ENCODE assay signal across 8 cellular contexts in the genomic region with DNA sequence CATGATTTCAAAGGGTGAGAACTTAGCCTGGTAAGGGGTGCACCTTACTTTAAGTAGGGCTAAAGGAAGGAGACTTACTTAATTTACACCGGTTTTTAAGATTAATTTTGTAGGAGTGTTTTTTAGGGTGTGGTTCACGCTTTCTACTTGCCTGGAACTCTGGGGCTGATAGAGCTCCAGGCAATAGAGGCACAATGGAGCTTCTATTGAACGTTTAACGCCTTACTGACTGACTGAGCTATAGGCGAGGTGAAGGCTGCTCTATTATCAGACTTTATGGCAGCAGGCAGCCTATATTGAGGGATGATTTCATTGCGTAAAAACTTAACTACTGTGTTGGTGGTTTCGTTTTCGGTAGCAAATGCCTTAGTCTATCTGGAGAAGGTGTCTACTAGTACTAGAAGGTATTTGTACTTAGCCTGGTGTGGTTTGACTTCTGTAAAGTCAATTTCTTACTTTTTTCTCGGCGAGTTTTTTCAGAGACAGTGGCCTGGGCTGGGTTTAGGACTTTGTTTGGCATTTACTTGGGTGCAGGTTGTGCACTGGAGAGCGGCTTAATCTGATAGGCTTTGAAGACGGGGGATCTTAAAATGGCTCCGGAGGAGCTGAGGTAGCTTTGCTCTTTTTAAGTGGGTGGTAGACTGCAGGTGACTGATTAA.
DNase-seq lines count a peak whose midpoint lies in the region; ATAC-seq and TF ChIP-seq lines count a peak whose summit lies in the region.
"Not testable (repeated sequence)": the region's sequence is repeated elsewhere in the genome, so short reads cannot be mapped to it uniquely, and the experiment has no call there.

No MANE protein-coding gene starts in this region.

- H3K4me1 Mint-ChIP-seq in Caco-2 (ENCODE audit: low read depth, unreplicated experiment), result peaks cover 53% of the 10 kb centered on the region
- peaks cover 10% of the 10 kb centered on the region for H3K4me1 Mint-ChIP-seq in activated CD8-positive, alpha-beta T cell treated with anti-CD3 and anti-CD28 coated beads for 36 hours (ENCODE audit: low read depth)
- peaks cover 25% of the 10 kb centered on the region for H3K4me1 Mint-ChIP-seq in activated naive CD4-positive, alpha-beta T cell treated with anti-CD3 and anti-CD28 coated beads, Interleukin-2, amount 10 ng/mL, durations not matched to agents 7 days and 5 days
- peaks cover 26% of the 10 kb centered on the region for H3K4me1 Mint-ChIP-seq in neural crest cell
- H3K4me1 Mint-ChIP-seq in type B pancreatic cell (ENCODE audit: unreplicated experiment), result peaks cover 17% of the 10 kb centered on the region

- not testable (repeated sequence) for BruUV-seq in Caco-2 (replicated peaks; lab: Mats Ljungman, UMichigan)

- H3K36me3 Mint-ChIP-seq in Caco-2 (ENCODE audit: insufficient read depth, unreplicated experiment); activated CD8-positive, alpha-beta T cell treated with anti-CD3 and anti-CD28 coated beads for 36 hours (ENCODE audit: low read depth); activated naive CD4-positive, alpha-beta T cell treated with anti-CD3 and anti-CD28 coated beads, Interleukin-2, amount 10 ng/mL, durations not matched to agents 7 days and 5 days; neural crest cell (ENCODE audit: low read depth); type B pancreatic cell: not testable (repeated sequence)

- not testable (repeated sequence) for TF ChIP-seq CTCF in Caco-2 (IDR thresholded peaks at IDR 0.05; ENCODE audit: insufficient read depth in 1 of 2, low read depth in 1 of 2, low read length in 1 of 2, severe bottlenecking in 1 of 2, unreplicated experiment in 1 of 2); activated CD8-positive, alpha-beta T cell treated with anti-CD3 and anti-CD28 coated beads for 36 hours (IDR thresholded peaks at IDR 0.05); hepatocyte (IDR thresholded peaks at IDR 0.05; ENCODE audit: poor library complexity); neural crest cell (conservative IDR thresholded peaks at IDR 0.05); type B pancreatic cell (conservative IDR thresholded peaks at IDR 0.05)

- CTCF ChIA-PET in Caco-2 (lab: Charles Lee), result interaction anchor here (1.1 to 1.2 kb wide), 2 partner anchors 54 to 71 kb away, joined by 3 to 6 read pairs; no protein-coding TSS in a partner anchor
- CTCF ChIA-PET in activated CD8-positive, alpha-beta T cell treated with anti-CD3 and anti-CD28 coated beads for 36 hours (lab: Charles Lee), result interaction anchor here (2.2 kb wide), 1 partner anchor 72 kb away, joined by 6 read pairs; no protein-coding TSS in a partner anchor
- CTCF ChIA-PET in activated naive CD4-positive, alpha-beta T cell treated with anti-CD3 and anti-CD28 coated beads, Interleukin-2, amount 10 ng/mL, durations not matched to agents 7 days and 5 days (lab: Charles Lee), result interaction anchor here (1.4 kb wide), 1 partner anchor 71 kb away, joined by 4 read pairs; no protein-coding TSS in a partner anchor

- H3K4me3 Mint-ChIP-seq in Caco-2 (ENCODE audit: unreplicated experiment), result peak overlapping the region; percentile 80
- H3K4me3 Mint-ChIP-seq in activated CD8-positive, alpha-beta T cell treated with anti-CD3 and anti-CD28 coated beads for 36 hours, result peak overlapping the region; percentile 24
- H3K4me3 Mint-ChIP-seq in activated naive CD4-positive, alpha-beta T cell treated with anti-CD3 and anti-CD28 coated beads, Interleukin-2, amount 10 ng/mL, durations not matched to agents 7 days and 5 days, result peak overlapping the region; percentile 79
- H3K4me3 Mint-ChIP-seq in neural crest cell, result peak overlapping the region; percentile 18
- peak overlapping the region; percentile 53 for H3K4me3 Mint-ChIP-seq in type B pancreatic cell

- 45% methylated on average over 13 of the region's 13 CpGs for WGBS in hepatocyte (ENCODE audit: low lambda C conversion rate, missing lambda C conversion rate)

- peak overlapping the region; percentile 89 for H3K27ac Mint-ChIP-seq in Caco-2 (ENCODE audit: unreplicated experiment)
- H3K27ac Mint-ChIP-seq in activated CD8-positive, alpha-beta T cell treated with anti-CD3 and anti-CD28 coated beads for 36 hours, result peak overlapping the region; percentile 77
- peak overlapping the region; percentile 94 for H3K27ac Mint-ChIP-seq in activated naive CD4-positive, alpha-beta T cell treated with anti-CD3 and anti-CD28 coated beads, Interleukin-2, amount 10 ng/mL, durations not matched to agents 7 days and 5 days
- H3K27ac Mint-ChIP-seq in neural crest cell (ENCODE audit: unreplicated experiment), result not testable (repeated sequence)
- H3K27ac Mint-ChIP-seq in type B pancreatic cell, result peak overlapping the region; percentile 76

- not testable (repeated sequence) for H3K36me3 ChIP-seq in Caco-2 (ENCODE audit: control insufficient read depth, insufficient read depth, low read length); hepatocyte (replicated peaks; ENCODE audit: insufficient read depth, low read depth)

- POLR2A ChIA-PET in Caco-2 (lab: Charles Lee); activated CD8-positive, alpha-beta T cell treated with anti-CD3 and anti-CD28 coated beads for 36 hours (lab: Charles Lee): not testable (repeated sequence)

- intact Hi-C loops in Caco-2 (cut with micrococcal nuclease; ENCODE audit: unreplicated experiment); activated CD8-positive, alpha-beta T cell treated with anti-CD3 and anti-CD28 coated beads for 36 hours (cut with micrococcal nuclease): not testable (repeated sequence)

- H3K27ac ChIP-seq in hepatocyte, result peak overlapping the region; percentile 88

- not testable (repeated sequence) for H3K79me2 ChIP-seq in hepatocyte

- peaks cover 12% of the 10 kb centered on the region for H3K4me1 ChIP-seq in Caco-2
- not testable (repeated sequence) for H3K4me1 ChIP-seq in hepatocyte (ENCODE audit: insufficient read depth)

- H2AFZ ChIP-seq in hepatocyte, result not testable (repeated sequence)

- H3K4me2 ChIP-seq in hepatocyte, result peak overlapping the region; percentile 64

- peak overlapping the region; percentile 33 for H3K4me3 ChIP-seq in Caco-2 (ENCODE audit: low read depth, low read length)
- H3K4me3 ChIP-seq in hepatocyte, result not testable (repeated sequence)

- not testable (repeated sequence) for ATAC-seq in activated CD8-positive, alpha-beta T cell treated with anti-CD3 and anti-CD28 coated beads for 36 hours

- H3K27me3 ChIP-seq in Caco-2 (replicated peaks; ENCODE audit: control insufficient read depth, insufficient read depth, low read length); hepatocyte: not testable (repeated sequence)

- H3K9me3 ChIP-seq in Caco-2; hepatocyte (ENCODE audit: low read depth): not testable (repeated sequence)

- H3K9me3 Mint-ChIP-seq in Caco-2 (ENCODE audit: unreplicated experiment); activated CD8-positive, alpha-beta T cell treated with anti-CD3 and anti-CD28 coated beads for 36 hours; activated naive CD4-positive, alpha-beta T cell treated with anti-CD3 and anti-CD28 coated beads, Interleukin-2, amount 10 ng/mL, durations not matched to agents 7 days and 5 days; neural crest cell; type B pancreatic cell: not testable (repeated sequence)

- not testable (repeated sequence) for H4K20me1 ChIP-seq in hepatocyte (ENCODE audit: insufficient read depth, poor library complexity, severe bottlenecking)

- DNase-seq in Caco-2 (peak in 1 of 2 experiments; percentile 29), RPMI8226 (peak; percentile 44)
- DNase-seq in activated CD8-positive, alpha-beta T cell treated with anti-CD3 and anti-CD28 coated beads for 36 hours; activated naive CD4-positive, alpha-beta T cell treated with anti-CD3 and anti-CD28 coated beads, Interleukin-2, amount 10 ng/mL, durations not matched to agents 7 days and 5 days; hepatocyte (ENCODE audit: low spot score); neural crest cell (ENCODE audit: low read depth, low spot score); type B pancreatic cell (ENCODE audit: extremely low spot score, unreplicated experiment): not testable (repeated sequence)
- peak; percentile 64 for DNase-seq in central memory CD4-positive, alpha-beta T cell

- H3K9me2 ChIP-seq in hepatocyte (replicated peaks; ENCODE audit: insufficient read depth), result not testable (repeated sequence)

- not testable (repeated sequence) for H3K27me3 Mint-ChIP-seq in Caco-2 (ENCODE audit: insufficient read depth, unreplicated experiment); neural crest cell (ENCODE audit: low read depth)
- peaks cover 12% of the 10 kb centered on the region for H3K27me3 Mint-ChIP-seq in activated CD8-positive, alpha-beta T cell treated with anti-CD3 and anti-CD28 coated beads for 36 hours
- H3K27me3 Mint-ChIP-seq in activated naive CD4-positive, alpha-beta T cell treated with anti-CD3 and anti-CD28 coated beads, Interleukin-2, amount 10 ng/mL, durations not matched to agents 7 days and 5 days, result peaks cover 15% of the 10 kb centered on the region
- H3K27me3 Mint-ChIP-seq in type B pancreatic cell, result peaks cover 19% of the 10 kb centered on the region

Comparison
In these comparisons a context has a peak if more than half of its experiments do, and no peak if none do; other contexts are left out.
1. H3K4me3 Mint-ChIP-seq: peak in every context shown above with its lines; median percentile 80 in Caco-2; 79 in activated naive CD4-positive, alpha-beta T cell treated with anti-CD3 and anti-CD28 coated beads, Interleukin-2, amount 10 ng/mL, durations not matched to agents 7 days and 5 days; 53 in type B pancreatic cell; 24 in activated CD8-positive, alpha-beta T cell treated with anti-CD3 and anti-CD28 coated beads for 36 hours; 18 in neural crest cell.